Comparison of ENCODE assay signal across 8 cellular contexts in the genomic region with DNA sequence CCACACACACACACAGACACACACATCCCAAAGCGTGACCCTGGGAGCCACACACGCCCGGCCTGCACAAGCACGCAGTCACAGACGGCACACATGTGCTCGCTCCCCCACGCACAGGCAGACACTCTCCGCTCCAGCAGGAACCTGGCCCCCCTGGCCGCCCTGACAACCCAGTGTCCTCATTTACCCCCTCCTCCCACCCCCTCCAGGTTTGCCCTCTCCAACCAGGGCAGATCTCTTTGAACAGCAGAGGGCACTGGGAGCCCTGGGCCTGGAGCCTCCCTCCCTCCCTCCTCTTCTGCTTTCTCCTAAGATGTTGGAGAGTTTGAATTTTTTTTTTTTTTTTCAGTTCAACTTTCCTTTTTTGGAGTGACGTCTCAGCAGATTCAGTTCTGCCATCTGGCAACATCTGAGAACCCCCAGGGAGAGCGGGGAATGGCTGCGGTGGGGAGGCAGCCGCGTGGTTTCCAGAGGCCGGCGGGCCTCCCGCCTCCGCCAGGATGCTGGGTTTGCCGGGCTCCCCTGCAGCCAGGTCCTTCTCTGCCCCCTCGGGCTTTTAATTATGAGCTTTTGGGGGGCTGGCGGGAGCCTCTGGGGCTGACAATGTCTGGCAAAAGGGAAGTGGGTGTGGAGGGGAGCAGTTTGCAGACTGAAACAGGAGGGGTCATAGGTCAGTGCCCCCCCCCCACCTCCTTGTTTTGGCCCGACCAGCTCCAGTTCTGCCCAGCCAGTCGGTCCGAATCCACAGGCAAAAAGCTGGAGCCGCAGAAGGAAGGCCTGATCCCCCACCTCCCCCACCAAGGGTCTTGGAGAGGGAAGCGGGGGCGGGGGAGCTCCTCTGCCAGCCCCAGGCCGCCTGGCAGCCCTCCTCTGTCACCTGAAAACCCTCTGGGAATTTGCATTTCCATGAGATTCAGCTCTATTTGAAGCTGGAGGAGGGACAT. TPM values are rescaled to one million over a fixed set of nuclear protein-coding genes. Genes with fewer than 3 reads are reported as not detected.
DNase-seq lines count a peak whose midpoint lies in the region; ATAC-seq and TF ChIP-seq lines count a peak whose summit lies in the region.

No MANE protein-coding gene starts in this region.

- in situ Hi-C loops in GM13976 (cut with MboI; ENCODE audit: low sequenced_read_pairs, unreplicated experiment): loop anchor here (10.0 kb wide), 1 partner anchor 196 kb away; no protein-coding TSS in a partner anchor

- peak; percentile 8 for TF ChIP-seq EP300 in gastroesophageal sphincter (IDR thresholded peaks at IDR 0.05)

- TF ChIP-seq POLR2A in gastroesophageal sphincter (IDR thresholded peaks at IDR 0.05): no peak

- WGBS in gastroesophageal sphincter (ENCODE audit: low coverage in 1 of 2), 2 donors: 0% methylated on average over 8 of the region's 28 CpGs; no CpG with 5 or more reads in 1 of the 2 donors

- CTCF ChIA-PET in BJ (lab: Yijun Ruan, JAX): interaction anchor here (0.6 to 3.7 kb wide), 5 partner anchors 119 to 217 kb away, joined by 3 to 29 read pairs (median 5); no protein-coding TSS in a partner anchor

- H3K27me3 ChIP-seq in BJ (ENCODE audit: control insufficient read depth, insufficient read depth, low read length) (no peaks in the 10 kb centered on the region; the same call in 1 of the 2 replicates), gastroesophageal sphincter (no peaks in the 10 kb centered on the region)

- no peaks in the 10 kb centered on the region for H3K9me3 ChIP-seq in gastroesophageal sphincter

- peak overlapping the region; percentile 79 to 89 for H3K4me3 Mint-ChIP-seq in activated T-cell treated with anti-CD3 and anti-CD28 coated beads, Interleukin-2, amount 50 U/mL, for 72 hours
- H3K4me3 Mint-ChIP-seq in neural crest cell: peak overlapping the region; percentile 77

- peaks cover 30% of the 10 kb centered on the region for H3K4me1 Mint-ChIP-seq in activated T-cell treated with anti-CD3 and anti-CD28 coated beads, Interleukin-2, amount 50 U/mL, for 72 hours (ENCODE audit: low read depth)
- peaks cover 35% of the 10 kb centered on the region for H3K4me1 Mint-ChIP-seq in neural crest cell

- H3K36me3 ChIP-seq in BJ (ENCODE audit: control insufficient read depth, insufficient read depth, low read length) (no peaks in the 10 kb centered on the region), gastroesophageal sphincter (no peaks in the 10 kb centered on the region)

- H3K27ac Mint-ChIP-seq in activated T-cell treated with anti-CD3 and anti-CD28 coated beads, Interleukin-2, amount 50 U/mL, for 72 hours: no peak overlapping the region
- no peak overlapping the region for H3K27ac Mint-ChIP-seq in neural crest cell (ENCODE audit: unreplicated experiment)

- ATAC-seq in activated T-cell treated with anti-CD3 and anti-CD28 coated beads, Interleukin-2, amount 50 U/mL, for 72 hours (replicated peaks in 1 of 2): no peak
- ATAC-seq in gastroesophageal sphincter (peak; percentile 50), HG03439 (IDR thresholded peaks at IDR 0.05; ENCODE audit: unreplicated experiment) (no peak), HG02759 (IDR thresholded peaks at IDR 0.05; ENCODE audit: unreplicated experiment) (no peak)

- no peaks in the 10 kb centered on the region for H3K27me3 Mint-ChIP-seq in activated T-cell treated with anti-CD3 and anti-CD28 coated beads, Interleukin-2, amount 50 U/mL, for 72 hours (ENCODE audit: low read depth)
- H3K27me3 Mint-ChIP-seq in neural crest cell (ENCODE audit: low read depth): peaks cover 7% of the 10 kb centered on the region

- no peaks in the 10 kb centered on the region for H3K9me3 Mint-ChIP-seq in activated T-cell treated with anti-CD3 and anti-CD28 coated beads, Interleukin-2, amount 50 U/mL, for 72 hours
- no peaks in the 10 kb centered on the region for H3K9me3 Mint-ChIP-seq in neural crest cell

- H3K4me1 ChIP-seq in gastroesophageal sphincter: peaks cover 0 to 57% (median 36%) of the 10 kb centered on the region in 3 donors

- peak overlapping the region; percentile 62 to 100 (median 99) for H3K27ac ChIP-seq in gastroesophageal sphincter

- TF ChIP-seq CTCF in BJ (IDR thresholded peaks at IDR 0.05; ENCODE audit: insufficient read depth, low read depth, low read length): peak; percentile 82
- TF ChIP-seq CTCF in GM13976 (IDR thresholded peaks at IDR 0.05; ENCODE audit: borderline replicate concordance, control extremely low read depth, extremely low read depth, insufficient read depth, missing control alignments): peak; percentile 14
- peak in 3 of 4 experiments; percentile 28 to 80 (median 30) for TF ChIP-seq CTCF in gastroesophageal sphincter (IDR thresholded peaks at IDR 0.05)
- TF ChIP-seq CTCF in neural crest cell (conservative IDR thresholded peaks at IDR 0.05): no peak

- no peak overlapping the region for H3K4me3 ChIP-seq in BJ (ENCODE audit: low read depth, low read length)
- H3K4me3 ChIP-seq in gastroesophageal sphincter: peak overlapping the region in 1 of 2 donors; percentile 99

- POLR2A ChIA-PET in BJ (lab: Charles Lee): no interaction called here

- peak; percentile 76 for DNase-seq in BJ (ENCODE audit: low read depth)
- peak; percentile 84 for DNase-seq in GM13976 (ENCODE audit: low spot score)
- peak; percentile 25 for DNase-seq in NCI-H128 (lab: John Stamatoyannopoulos, UW; ENCODE audit: unreplicated experiment)
- DNase-seq in activated T-cell treated with anti-CD3 and anti-CD28 coated beads, Interleukin-2, amount 50 U/mL, for 72 hours: peak in 1 of 2 donors; percentile 13
- no peak for DNase-seq in neural crest cell (ENCODE audit: low read depth, low spot score)

- no peaks in the 10 kb centered on the region for H3K36me3 Mint-ChIP-seq in activated T-cell treated with anti-CD3 and anti-CD28 coated beads, Interleukin-2, amount 50 U/mL, for 72 hours (ENCODE audit: insufficient read depth in 2 of 2)
- H3K36me3 Mint-ChIP-seq in neural crest cell (ENCODE audit: low read depth): no peaks in the 10 kb centered on the region

RNA-seq across cellular contexts. Expression of a gene that starts 1.3 kb away (rescaled TPM):
- 7.5 and 8.3 TPM in 2 replicates for polyA plus RNA-seq in BJ (2011; rRNA removed)
- polyA minus RNA-seq in BJ (2011; rRNA and poly(A)+ RNA removed): 24.9 and 29.3 TPM in 2 replicates
- total RNA-seq in activated T-cell treated with anti-CD3 and anti-CD28 coated beads, Interleukin-2, amount 50 U/mL, for 72 hours: 100 to 1,000 TPM; 125 to 142 TPM
- 100 to 1,000 TPM in 2 of 4 donors, 10 to 100 TPM in 2; 67.2 to 148 (median 105) TPM for total RNA-seq in gastroesophageal sphincter
- total RNA-seq in neural crest cell: 143 and 144 TPM in 2 replicates
